ENCODE assay signal across 38 cellular contexts in genomic region chr4:174474457-174475075, GRCh38. TPM values are rescaled to one million over a fixed set of nuclear protein-coding genes. Genes with fewer than 3 reads are reported as not detected.
DNase-seq lines count a peak whose midpoint lies in the region; ATAC-seq, FAIRE-seq and TF ChIP-seq lines count a peak whose summit lies in the region.
"Had no signal": no experiment of that assay in that cellular context is flagged by ENCODE, and none has a peak within 500 bp of the region (broad histone marks: within the 10 kb centered on the region; RNA-seq: fewer than 3 reads in every experiment).

No MANE protein-coding gene starts in this region.

- WGBS in GM12878 (ENCODE audit: insufficient coverage, insufficient replicate concordance, low lambda C conversion rate, missing lambda C conversion rate): 13% methylated on average over 8 of the region's 8 CpGs
- WGBS in mesendoderm (ENCODE audit: extremely low coverage, insufficient coverage, low lambda C conversion rate): no CpG with 5 or more reads among the region's 8 CpGs

- no peak overlapping the region for H4K5ac ChIP-seq in mesendoderm (ENCODE audit: low read length)

- no peaks in the 10 kb centered on the region for H3K79me1 ChIP-seq in mesendoderm (ENCODE audit: low read length)

- RAD21 ChIA-PET in GM12878 (lab: Charles Lee; ENCODE audit: unreplicated experiment): no interaction called here

- ATAC-seq in GM12878 (no peak), HG02981 (IDR thresholded peaks at IDR 0.05; ENCODE audit: unreplicated experiment) (no peak)
- ATAC-seq: activated CD4-positive, CD25-positive, alpha-beta regulatory T cell treated with anti-CD3 and anti-CD28 coated beads, Interleukin-2, amount 50 U/mL, for 24 hours; left ventricle myocardium superior; naive thymus-derived CD8-positive, alpha-beta T cell had no signal

- no peak overlapping the region for H2AK5ac ChIP-seq in mesendoderm (ENCODE audit: low read length)

- H3K4me2 ChIP-seq in GM12878 (ENCODE audit: control insufficient read depth, insufficient read depth) (no peak overlapping the region), mesendoderm (ENCODE audit: low read length) (no peak overlapping the region)

- no peak overlapping the region for H4K8ac ChIP-seq in mesendoderm (ENCODE audit: low read depth, low read length)

- no peak overlapping the region for H3K4me3 ChIP-seq in GM12878
- no peak overlapping the region for H3K4me3 ChIP-seq in mesendoderm (ENCODE audit: low read length)
- H3K4me3 ChIP-seq in foreskin fibroblast (ENCODE audit: low read depth in 1 of 2, low read length in 2 of 2): no peak overlapping the region
- H3K4me3 ChIP-seq: cardiac muscle cell, colonic mucosa, prostate gland, sigmoid colon, SJSA1, stomach, vagina had no signal

- no TSS peak for BruUV-seq in GM12878 (replicated peaks; lab: Mats Ljungman, UMichigan)

- H3K18ac ChIP-seq in mesendoderm (ENCODE audit: low read length): no peak overlapping the region

- H2BK15ac ChIP-seq in mesendoderm (replicated peaks; ENCODE audit: low read depth): no peak overlapping the region

- in situ Hi-C loops in GM12878 (cut with MboI): no loop called here

- no peak overlapping the region for H3K27ac ChIP-seq in GM12878 (ENCODE audit: control insufficient read depth, insufficient read depth)
- no peak overlapping the region for H3K27ac ChIP-seq in mesendoderm (ENCODE audit: low read depth, low read length)
- H3K27ac ChIP-seq: cardiac muscle cell, colonic mucosa, prostate gland, sigmoid colon, SJSA1, stomach, vagina had no signal

- H3K79me2 ChIP-seq in GM12878 (ENCODE audit: control insufficient read depth, insufficient read depth, low read length) (no peaks in the 10 kb centered on the region), mesendoderm (ENCODE audit: control insufficient read depth, insufficient read depth, low read length) (no peaks in the 10 kb centered on the region)

- intact Hi-C loops in GM12878 (cut with micrococcal nuclease; ENCODE audit: unreplicated experiment): no loop called here

- POLR2A ChIA-PET in GM12878 (lab: Charles Lee): no interaction called here

- TF ChIP-seq CTCF in GM12878 (IDR thresholded peaks at IDR 0.05 in 2 of 3, conservative IDR thresholded peaks at IDR 0.05 in 1 of 3; ENCODE audit: control insufficient read depth in 2 of 3, extremely low read depth in 1 of 3, insufficient read depth in 1 of 3, low read depth in 3 of 3, low read length in 3 of 3) (no peak), foreskin fibroblast (IDR thresholded peaks at IDR 0.05; ENCODE audit: low read depth, low read length) (no peak)

- no peaks in the 10 kb centered on the region for H3K4me1 ChIP-seq in GM12878 (ENCODE audit: control insufficient read depth, insufficient read depth, low read length)
- no peaks in the 10 kb centered on the region for H3K4me1 ChIP-seq in mesendoderm (ENCODE audit: control insufficient read depth, low read depth, low read length)
- H3K4me1 ChIP-seq: colonic mucosa, prostate gland, sigmoid colon, SJSA1, stomach, vagina had no signal

- peak; percentile 75 for DNase-seq in ELF-1 (ENCODE audit: low read depth, low spot score)
- DNase-seq in NCI-H1048 (lab: John Stamatoyannopoulos, UW): peak; percentile 11
- DNase-seq in GM12878 (ENCODE audit: low read depth, low spot score): no peak
- DNase-seq in mesendoderm: peak; percentile 47
- DNase-seq in NCI-H1105 treated with DMSO at 0.1 percent for 48 hours (lab: John Stamatoyannopoulos, UW): no peak
- no peak for DNase-seq in NCI-H1694 (lab: John Stamatoyannopoulos, UW)
- no peak for DNase-seq in foreskin fibroblast
- DNase-seq: activated CD4-positive, alpha-beta T cell treated with anti-CD3 and anti-CD28 coated beads, Interleukin-2, amount 50 U/mL, for 4 hours; activated T-cell treated with anti-CD3 and anti-CD28 coated beads, Interleukin-2, amount 50 U/mL, for 48 hours; CD8-positive, alpha-beta memory T cell; colonic mucosa; effector CD8-positive, alpha-beta T cell; H7; KG1; left ventricle myocardium superior; midbrain; naive thymus-derived CD8-positive, alpha-beta T cell; NCI-H1436; NCI-H2081 treated with DMSO at 0.1 percent for 48 hours; NCI-H2227 treated with DMSO at 0.1 percent for 48 hours; NCI-H526 treated with DMSO at 0.1 percent for 48 hours; occipital lobe; RPMI8226; sigmoid colon; stimulated activated CD4-positive, alpha-beta T cell treated with anti-CD3 and anti-CD28 coated beads, Interleukin-12 subunit alpha, Interleukin-12 subunit beta, amount 100 ng/mL, for 4 hours; stimulated activated CD4-positive, alpha-beta T cell treated with anti-CD3 and anti-CD28 coated beads, Interleukin-4, amount 100 ng/mL, for 1 hour; stomach; T-helper 1 cell had no signal

- no peak for TF ChIP-seq RAD21 in GM12878 (IDR thresholded peaks at IDR 0.05; ENCODE audit: insufficient read depth, low read depth, low read length)

- H3K23ac ChIP-seq in mesendoderm (ENCODE audit: low read length): no peak overlapping the region

- no peak for TF ChIP-seq POLR2A in GM12878 (IDR thresholded peaks at IDR 0.05; ENCODE audit: low read depth, low read length)

- no peak overlapping the region for H2BK120ac ChIP-seq in mesendoderm (ENCODE audit: low read depth, low read length)

- H3K27me3 ChIP-seq in GM12878 (replicated peaks in 1 of 2; ENCODE audit: control insufficient read depth in 2 of 2, insufficient read depth in 2 of 2, low read length in 1 of 2) (no peaks in the 10 kb centered on the region), mesendoderm (ENCODE audit: insufficient read depth, low read length, poor library complexity) (no peaks in the 10 kb centered on the region)
- H3K27me3 ChIP-seq: cardiac muscle cell, colonic mucosa, sigmoid colon, SJSA1, stomach, vagina had no signal

- no peak overlapping the region for H2AFZ ChIP-seq in GM12878 (ENCODE audit: control insufficient read depth, low read depth, low read length)

- no peaks in the 10 kb centered on the region for H3K36me3 ChIP-seq in GM12878 (ENCODE audit: control insufficient read depth in 2 of 2, insufficient read depth in 2 of 2, low read length in 1 of 2)
- no peaks in the 10 kb centered on the region for H3K36me3 ChIP-seq in mesendoderm (ENCODE audit: control insufficient read depth, insufficient read depth, low read length)
- H3K36me3 ChIP-seq: cardiac muscle cell, colonic mucosa, prostate gland, sigmoid colon, SJSA1, stomach, vagina had no signal

- H4K20me1 ChIP-seq in GM12878 (ENCODE audit: control insufficient read depth, insufficient read depth): no peaks in the 10 kb centered on the region

- SMC1A ChIA-PET in GM12878 (lab: Charles Lee; ENCODE audit: uncharacterized antibody, unreplicated experiment): interaction anchor here (0.8 to 1.1 kb wide), 3 partner anchors 8 to 22 kb away, joined by 3 read pairs; no protein-coding TSS in a partner anchor

- no peak for FAIRE-seq in GM12878 (lab: Jason Lieb, UNC)
- FAIRE-seq: astrocyte, GM12892, keratinocyte had no signal

- CTCF ChIA-PET in GM12878 (lab: Yijun Ruan, JAX): interaction anchor here (0.7 kb wide), 1 partner anchor 32 kb away, joined by 3 read pairs; no protein-coding TSS in a partner anchor

- no peak overlapping the region for H3K56ac ChIP-seq in mesendoderm (ENCODE audit: low read length)

- H3K4ac ChIP-seq in mesendoderm (ENCODE audit: low read depth, low read length): no peak overlapping the region

- no peak overlapping the region for H3K9ac ChIP-seq in GM12878 (ENCODE audit: control insufficient read depth, insufficient read depth, low read length)
- H3K9ac ChIP-seq in mesendoderm (ENCODE audit: low read length): no peak overlapping the region

- H2BK5ac ChIP-seq in mesendoderm (ENCODE audit: low read length): no peak overlapping the region

- no peaks in the 10 kb centered on the region for H3K9me3 ChIP-seq in GM12878 (replicated peaks; ENCODE audit: control insufficient read depth, insufficient read depth, low read length)
- H3K9me3 ChIP-seq: colonic mucosa, prostate gland, sigmoid colon, SJSA1, vagina had no signal

- TF ChIP-seq EP300 in GM12878 (IDR thresholded peaks at IDR 0.05; ENCODE audit: borderline replicate concordance in 1 of 2, control insufficient read depth in 1 of 2, low read depth in 2 of 2, low read length in 2 of 2): no peak

RNA-seq across cellular contexts. Expression of gene HPGD, which starts 47.7 kb away (rescaled TPM):
- total RNA-seq in GM12878 (2013; cell fraction: nucleolus; rRNA removed): not detected in 2 replicates
- total RNA-seq in GM12878 (2014; rRNA removed) (not detected in 2 replicates), GM12878 (2014; rRNA removed; fragmentation: Illumina TruSeq; extraction: Trizol) (not detected in 2 replicates), GM12878 (2021) (0.08 and 0.41 TPM in 2 replicates)
- not detected for polyA plus RNA-seq in GM12878 (2011; ENCODE audit: low read depth)
- polyA plus RNA-seq in GM12878 (2011; rRNA removed) (0.07 TPM in 1 of 2 replicates, not detected in the other), GM12878 (2014; fragmentation: Illumina TruSeq; extraction: Trizol) (0.24 TPM in 1 of 2 replicates, not detected in the other), GM12878 (2014; fragmentation: Nextera tagmentation; extraction: Ambion mirVana) (not detected), GM12878 (2014; rRNA removed) (not detected in 2 replicates), GM12878 (2016; fragmentation: Nextera tagmentation; extraction: Ambion mirVana) (not detected)
- 0.01 TPM in 1 of 2 replicates, not detected in the other for polyA plus RNA-seq in GM12878 (2011; cell fraction: cytosol; rRNA removed)
- not detected in 2 replicates for polyA plus RNA-seq in GM12878 (2011; cell fraction: nucleus; rRNA removed)
- not detected in 2 replicates for polyA plus RNA-seq in GM12878 (2012)
- not detected in 2 replicates for polyA minus RNA-seq in GM12878 (2011; rRNA and poly(A)+ RNA removed)
- not detected in 2 replicates for polyA minus RNA-seq in GM12878 (2011; cell fraction: cytosol; rRNA and poly(A)+ RNA removed)
- not detected in 2 replicates for polyA minus RNA-seq in GM12878 (2011; cell fraction: nucleus; rRNA and poly(A)+ RNA removed)
- polyA plus RNA-seq in mesendoderm (2013, experiment 1 of 2): 11.1 TPM
- polyA plus RNA-seq in mesendoderm (2013, experiment 2 of 2): 10.6 TPM
- polyA plus RNA-seq: BJ had no signal

Comparison
In these comparisons a context has a peak if more than half of its experiments do, and no peak if none do; other contexts are left out.
1. DNase-seq: peak in ELF-1 (single experiment), NCI-H1048 (single experiment) and mesendoderm (single experiment); none in GM12878 (single experiment), NCI-H1105 treated with DMSO at 0.1 percent for 48 hours (single experiment), NCI-H1694 (single experiment) and foreskin fibroblast (0 of 2).